Comparison of ENCODE assay signal across 9 cellular contexts in genomic region chr4:113467581-113467980, GRCh38.
A peak's percentile ranks its signal among the peaks of the same experiment; 100 is the strongest.
DNase-seq lines count a peak whose midpoint lies in the region; ATAC-seq, FAIRE-seq and TF ChIP-seq lines count a peak whose summit lies in the region.
"Had no signal": no experiment of that assay in that cellular context is flagged by ENCODE, and none has a peak within 500 bp of the region (broad histone marks: within the 10 kb centered on the region; RNA-seq: fewer than 3 reads in every experiment).

No MANE protein-coding gene starts in this region.

- H3K27me3 ChIP-seq in bronchial epithelial cell (ENCODE audit: control insufficient read depth, insufficient read depth, low read length) (no peaks in the 10 kb centered on the region), lower lobe of right lung (ENCODE audit: low read depth) (no peaks in the 10 kb centered on the region)

- H3K36me3 ChIP-seq in bronchial epithelial cell (ENCODE audit: control insufficient read depth, insufficient read depth, low read length): peaks cover 1% of the 10 kb centered on the region
- peaks cover 12% of the 10 kb centered on the region for H3K36me3 ChIP-seq in lower lobe of right lung

- H3K9me3 ChIP-seq in lower lobe of right lung: no peaks in the 10 kb centered on the region

- no peak for FAIRE-seq in bronchial epithelial cell (lab: Jason Lieb, UNC)

- H3K27ac ChIP-seq in lower lobe of right lung: peak overlapping the region; percentile 74

- peaks cover 21% of the 10 kb centered on the region for H3K4me1 ChIP-seq in lower lobe of right lung

- H3K4me3 ChIP-seq in bronchial epithelial cell (ENCODE audit: low read depth, low read length) (peak overlapping the region; percentile 0), lower lobe of right lung (no peak overlapping the region)

- intact Hi-C loops in Right ventricle myocardium inferior (cut with DNase I) (no loop called here), cardiac septum (cut with DNase I) (no loop called here), lower lobe of right lung (cut with DNase I) (no loop called here)

- TF ChIP-seq CTCF in bronchial epithelial cell (IDR thresholded peaks at IDR 0.05; ENCODE audit: insufficient read depth, low read length, severe bottlenecking) (no peak), lower lobe of right lung (IDR thresholded peaks at IDR 0.05) (no peak)

- no peak for DNase-seq in Right ventricle myocardium inferior (ENCODE audit: missing footprints)
- no peak for DNase-seq in cardiac septum (ENCODE audit: low spot score)
- DNase-seq in bronchial epithelial cell (ENCODE audit: low read depth): peak; percentile 94
- no peak for DNase-seq in lower lobe of right lung
- no peak for DNase-seq in DMS114 treated with DMSO at 0.1 percent for 48 hours (lab: John Stamatoyannopoulos, UW; ENCODE audit: unreplicated experiment)
- DNase-seq in DMS53 treated with DMSO at 0.1 percent for 48 hours (lab: John Stamatoyannopoulos, UW; ENCODE audit: unreplicated experiment): no peak
- no peak for DNase-seq in NCI-H146 (lab: John Stamatoyannopoulos, UW)
- DNase-seq: activated gamma-delta T cell had no signal

- ATAC-seq in Right ventricle myocardium inferior: peak; percentile 39
- ATAC-seq in lower lobe of right lung: peak; percentile 51 to 70
- ATAC-seq in GM18502 (IDR thresholded peaks at IDR 0.05; ENCODE audit: poor library complexity, unreplicated experiment): no peak
